1 cellular context compared by ENCODE assay signal in the genomic region with DNA sequence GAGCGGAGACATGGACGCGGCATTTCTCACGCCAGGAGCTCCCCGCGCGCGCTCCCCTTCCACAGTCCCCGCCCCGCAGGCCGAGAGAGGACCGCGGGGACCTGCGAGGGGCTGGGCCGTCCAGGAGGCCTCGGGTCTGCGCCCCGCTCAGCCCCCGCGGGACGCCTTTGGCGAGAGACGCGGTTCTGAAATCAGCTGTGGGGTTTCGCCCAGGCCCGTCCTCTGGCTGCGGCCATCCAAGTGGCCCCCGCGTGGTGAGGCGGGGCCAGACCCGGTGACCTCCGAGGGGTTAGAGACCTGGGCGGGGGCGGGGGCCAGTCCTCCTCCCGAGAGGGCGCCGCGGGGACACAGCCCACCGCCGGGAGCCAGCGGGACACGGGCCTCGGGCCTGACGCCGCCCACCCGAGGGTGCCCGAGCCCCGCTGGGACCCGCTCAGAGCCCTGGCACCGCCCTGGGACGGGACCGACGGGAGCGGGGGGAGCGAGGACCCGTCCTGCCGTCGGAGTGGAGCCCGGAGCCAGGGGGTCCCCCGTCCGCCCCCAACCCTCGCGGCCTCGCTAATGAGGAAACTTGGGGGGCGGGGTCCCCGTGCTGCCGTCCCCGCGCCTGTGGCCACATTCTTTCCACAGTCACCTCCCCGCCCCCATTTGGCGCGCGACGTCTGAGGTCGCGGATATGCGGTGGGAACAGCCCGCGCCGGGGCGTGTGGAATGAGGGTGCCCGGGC.
TF ChIP-seq lines count a peak whose summit lies in the region.

No MANE protein-coding gene starts in this region.

TF ChIP-seq in H1, 55 proteins besides CTCF, POLR2A, EP300 and RAD21:
- no peak for TF ChIP-seq TAF7 (optimal IDR thresholded peaks at IDR 0.05; ENCODE audit: borderline replicate concordance, low read depth, low read length)
- TF ChIP-seq SUZ12 (IDR thresholded peaks at IDR 0.05; ENCODE audit: low read length): peak; percentile 57; the same call in 1 of the 2 replicates
- TF ChIP-seq EZH2 (IDR thresholded peaks at IDR 0.05; ENCODE audit: low read depth, low read length, severe bottlenecking): peak; percentile 86
TF ChIP-seq in H1: peak in this region for 2.
